7 cellular contexts compared by ENCODE assay signal in genomic region chr6:79077680-79078056, GRCh38. TPM values are rescaled to one million over a fixed set of nuclear protein-coding genes. Genes with fewer than 3 reads are reported as not detected.
A peak's percentile ranks its signal among the peaks of the same experiment; 100 is the strongest.
DNase-seq lines count a peak whose midpoint lies in the region; ATAC-seq lines count a peak whose summit lies in the region.

No MANE protein-coding gene starts in this region.

- H3K4me3 ChIP-seq in SJCRH30 (peak overlapping the region; percentile 100), duodenal mucosa (ENCODE audit: low read depth in 1 of 2, low read length in 2 of 2) (peak overlapping the region; percentile 99), muscle layer of duodenum (ENCODE audit: low read depth in 1 of 2, low read length in 2 of 2) (peak overlapping the region; percentile 70 to 86)

- H3K9me3 ChIP-seq in ES-I3 (ENCODE audit: control insufficient read depth, insufficient read depth, low read length) (no peaks in the 10 kb centered on the region), SJCRH30 (replicated peaks) (no peaks in the 10 kb centered on the region; the same call in 1 of the 2 replicates), duodenal mucosa (ENCODE audit: control insufficient read depth in 1 of 2, low read length in 2 of 2) (no peaks in the 10 kb centered on the region), muscle layer of duodenum (ENCODE audit: control insufficient read depth in 1 of 2, low read length in 2 of 2) (no peaks in the 10 kb centered on the region)

- ATAC-seq in GM19452 (IDR thresholded peaks at IDR 0.05; ENCODE audit: unreplicated experiment) (peak; percentile 21), HG03439 (IDR thresholded peaks at IDR 0.05; ENCODE audit: unreplicated experiment) (peak; percentile 28)

- H3K36me3 ChIP-seq in ES-I3 (ENCODE audit: insufficient read depth, low read length) (no peaks in the 10 kb centered on the region), SJCRH30 (peaks cover 26% of the 10 kb centered on the region), duodenal mucosa (ENCODE audit: control insufficient read depth in 1 of 2, insufficient read depth in 2 of 2, low read length in 2 of 2) (no peaks in the 10 kb centered on the region), muscle layer of duodenum (ENCODE audit: control insufficient read depth in 1 of 2, insufficient read depth in 2 of 2, low read length in 2 of 2) (no peaks in the 10 kb centered on the region)

- H3K27me3 ChIP-seq in SJCRH30, result no peaks in the 10 kb centered on the region
- H3K27me3 ChIP-seq in duodenal mucosa (ENCODE audit: control insufficient read depth in 1 of 2, insufficient read depth in 2 of 2, low read length in 2 of 2), result no peaks in the 10 kb centered on the region
- no peaks in the 10 kb centered on the region for H3K27me3 ChIP-seq in muscle layer of duodenum (ENCODE audit: low read depth, low read length)

- no peak for DNase-seq in SJCRH30
- DNase-seq in superior temporal gyrus (ENCODE audit: extremely low spot score), result no peak

- H3K4me1 ChIP-seq in ES-I3 (ENCODE audit: insufficient read depth, low read length) (peaks cover 10% of the 10 kb centered on the region; the same call in 1 of the 2 replicates), SJCRH30 (peaks cover 11% of the 10 kb centered on the region; the same call in 1 of the 2 replicates), duodenal mucosa (ENCODE audit: control insufficient read depth in 1 of 2, insufficient read depth in 2 of 2, low read length in 2 of 2) (peaks cover 20% of the 10 kb centered on the region in 2 donors), muscle layer of duodenum (ENCODE audit: control insufficient read depth in 1 of 2, insufficient read depth in 2 of 2, low read length in 2 of 2) (peaks cover 8 to 12% of the 10 kb centered on the region in 2 donors)

- H3K27ac ChIP-seq in SJCRH30 (peak overlapping the region; percentile 98), duodenal mucosa (ENCODE audit: low read depth, low read length) (peak overlapping the region; percentile 97), muscle layer of duodenum (ENCODE audit: low read length) (peak overlapping the region; percentile 59)

- H3K9ac ChIP-seq in ES-I3 (ENCODE audit: low read depth, low read length), result peak overlapping the region; percentile 77
- H3K9ac ChIP-seq in duodenal mucosa (ENCODE audit: low read depth in 1 of 2, low read length in 2 of 2), result peak overlapping the region; percentile 78 to 98

RNA-seq across cellular contexts. Expression of gene PHIP, which starts 0.4 kb away (rescaled TPM):
- total RNA-seq in SJCRH30 (2014; rRNA removed; shearing (Covaris generic)), result 41.7 and 51.3 TPM in 2 replicates
